ENCODE assay signal across 1 cellular context in genomic region chr11:125425601-125426000, GRCh38.
TF ChIP-seq lines count a peak whose summit lies in the region.

No MANE protein-coding gene starts in this region.

TF ChIP-seq in H1, 55 proteins besides CTCF, POLR2A, EP300 and RAD21 (continued from another document):
- TF ChIP-seq ATF3 (IDR thresholded peaks at IDR 0.05; ENCODE audit: insufficient read depth, low read depth, low read length): no peak
- TF ChIP-seq HDAC2 (IDR thresholded peaks at IDR 0.05; ENCODE audit: borderline replicate concordance in 1 of 2, low read depth in 2 of 2, low read length in 2 of 2): no peak
- no peak for TF ChIP-seq SIN3A (conservative IDR thresholded peaks at IDR 0.05 in 1 of 2, IDR thresholded peaks at IDR 0.05 in 1 of 2; ENCODE audit: low read depth in 1 of 2, low read length in 2 of 2)
- TF ChIP-seq EZH2 (IDR thresholded peaks at IDR 0.05; ENCODE audit: low read depth, low read length, severe bottlenecking): no peak
- no peak for TF ChIP-seq KDM1A (IDR thresholded peaks at IDR 0.05; ENCODE audit: borderline replicate concordance, low read length)
- TF ChIP-seq SP1 (IDR thresholded peaks at IDR 0.05; ENCODE audit: low read depth, low read length): no peak
- no peak for TF ChIP-seq KDM5A (IDR thresholded peaks at IDR 0.05; ENCODE audit: low read length)
TF ChIP-seq in H1: peak in this region for 0.
